Comparison of ENCODE assay signal across 1 cellular context in the genomic region with DNA sequence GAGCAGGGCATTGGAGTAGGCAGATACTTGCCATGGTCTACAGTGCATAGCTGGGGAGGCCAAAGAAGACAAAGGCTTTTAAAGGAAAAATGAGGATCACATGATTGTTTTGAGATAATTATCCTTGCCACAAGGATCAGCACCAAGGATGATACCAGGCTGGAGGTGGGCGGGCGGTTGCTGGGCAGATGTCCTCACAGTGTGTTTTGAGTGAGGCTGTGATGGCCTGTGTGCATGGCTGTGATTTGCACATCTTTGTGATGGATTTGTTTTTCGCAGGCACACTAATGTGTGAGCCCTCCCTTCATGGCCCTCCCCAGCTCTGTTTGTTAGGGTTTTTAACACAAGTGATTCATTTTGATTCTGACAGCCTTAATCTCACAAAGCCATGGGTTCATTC.
TF ChIP-seq lines count a peak whose summit lies in the region.

No MANE protein-coding gene starts in this region.

TF ChIP-seq in WTC11, 78 proteins besides CTCF, POLR2A, EP300 and RAD21 (continued from another document):
- TF ChIP-seq KAT7 (CRISPR knock-in tag; IDR thresholded peaks at IDR 0.05; ENCODE audit: borderline replicate concordance) (no peak), ZNF396 (CRISPR knock-in tag; IDR thresholded peaks at IDR 0.05; ENCODE audit: borderline replicate concordance) (no peak), ZNF532 (CRISPR knock-in tag; IDR thresholded peaks at IDR 0.05; ENCODE audit: borderline replicate concordance) (no peak), ZNF121 (CRISPR knock-in tag; IDR thresholded peaks at IDR 0.05) (no peak), ZNF263 (CRISPR knock-in tag; IDR thresholded peaks at IDR 0.05; ENCODE audit: low read depth) (no peak)
- TF ChIP-seq, protein P1, sequence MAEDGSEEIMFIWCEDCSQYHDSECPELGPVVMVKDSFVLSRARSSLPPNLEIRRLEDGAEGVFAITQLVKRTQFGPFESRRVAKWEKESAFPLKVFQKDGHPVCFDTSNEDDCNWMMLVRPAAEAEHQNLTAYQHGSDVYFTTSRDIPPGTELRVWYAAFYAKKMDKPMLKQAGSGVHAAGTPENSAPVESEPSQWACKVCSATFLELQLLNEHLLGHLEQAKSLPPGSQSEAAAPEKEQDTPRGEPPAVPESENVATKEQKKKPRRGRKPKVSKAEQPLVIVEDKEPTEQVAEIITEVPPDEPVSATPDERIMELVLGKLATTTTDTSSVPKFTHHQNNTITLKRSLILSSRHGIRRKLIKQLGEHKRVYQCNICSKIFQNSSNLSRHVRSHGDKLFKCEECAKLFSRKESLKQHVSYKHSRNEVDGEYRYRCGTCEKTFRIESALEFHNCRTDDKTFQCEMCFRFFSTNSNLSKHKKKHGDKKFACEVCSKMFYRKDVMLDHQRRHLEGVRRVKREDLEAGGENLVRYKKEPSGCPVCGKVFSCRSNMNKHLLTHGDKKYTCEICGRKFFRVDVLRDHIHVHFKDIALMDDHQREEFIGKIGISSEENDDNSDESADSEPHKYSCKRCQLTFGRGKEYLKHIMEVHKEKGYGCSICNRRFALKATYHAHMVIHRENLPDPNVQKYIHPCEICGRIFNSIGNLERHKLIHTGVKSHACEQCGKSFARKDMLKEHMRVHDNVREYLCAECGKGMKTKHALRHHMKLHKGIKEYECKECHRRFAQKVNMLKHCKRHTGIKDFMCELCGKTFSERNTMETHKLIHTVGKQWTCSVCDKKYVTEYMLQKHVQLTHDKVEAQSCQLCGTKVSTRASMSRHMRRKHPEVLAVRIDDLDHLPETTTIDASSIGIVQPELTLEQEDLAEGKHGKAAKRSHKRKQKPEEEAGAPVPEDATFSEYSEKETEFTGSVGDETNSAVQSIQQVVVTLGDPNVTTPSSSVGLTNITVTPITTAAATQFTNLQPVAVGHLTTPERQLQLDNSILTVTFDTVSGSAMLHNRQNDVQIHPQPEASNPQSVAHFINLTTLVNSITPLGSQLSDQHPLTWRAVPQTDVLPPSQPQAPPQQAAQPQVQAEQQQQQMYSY (CRISPR knock-in tag; IDR thresholded peaks at IDR 0.05), result no peak
- TF ChIP-seq, protein P2, sequence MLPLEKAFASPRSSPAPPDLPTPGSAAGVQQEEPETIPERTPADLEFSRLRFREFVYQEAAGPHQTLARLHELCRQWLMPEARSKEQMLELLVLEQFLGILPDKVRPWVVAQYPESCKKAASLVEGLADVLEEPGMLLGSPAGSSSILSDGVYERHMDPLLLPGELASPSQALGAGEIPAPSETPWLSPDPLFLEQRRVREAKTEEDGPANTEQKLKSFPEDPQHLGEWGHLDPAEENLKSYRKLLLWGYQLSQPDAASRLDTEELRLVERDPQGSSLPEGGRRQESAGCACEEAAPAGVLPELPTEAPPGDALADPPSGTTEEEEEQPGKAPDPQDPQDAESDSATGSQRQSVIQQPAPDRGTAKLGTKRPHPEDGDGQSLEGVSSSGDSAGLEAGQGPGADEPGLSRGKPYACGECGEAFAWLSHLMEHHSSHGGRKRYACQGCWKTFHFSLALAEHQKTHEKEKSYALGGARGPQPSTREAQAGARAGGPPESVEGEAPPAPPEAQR (CRISPR knock-in tag; IDR thresholded peaks at IDR 0.05), result no peak
